Comparison of ENCODE assay signal across 8 cellular contexts in the genomic region with DNA sequence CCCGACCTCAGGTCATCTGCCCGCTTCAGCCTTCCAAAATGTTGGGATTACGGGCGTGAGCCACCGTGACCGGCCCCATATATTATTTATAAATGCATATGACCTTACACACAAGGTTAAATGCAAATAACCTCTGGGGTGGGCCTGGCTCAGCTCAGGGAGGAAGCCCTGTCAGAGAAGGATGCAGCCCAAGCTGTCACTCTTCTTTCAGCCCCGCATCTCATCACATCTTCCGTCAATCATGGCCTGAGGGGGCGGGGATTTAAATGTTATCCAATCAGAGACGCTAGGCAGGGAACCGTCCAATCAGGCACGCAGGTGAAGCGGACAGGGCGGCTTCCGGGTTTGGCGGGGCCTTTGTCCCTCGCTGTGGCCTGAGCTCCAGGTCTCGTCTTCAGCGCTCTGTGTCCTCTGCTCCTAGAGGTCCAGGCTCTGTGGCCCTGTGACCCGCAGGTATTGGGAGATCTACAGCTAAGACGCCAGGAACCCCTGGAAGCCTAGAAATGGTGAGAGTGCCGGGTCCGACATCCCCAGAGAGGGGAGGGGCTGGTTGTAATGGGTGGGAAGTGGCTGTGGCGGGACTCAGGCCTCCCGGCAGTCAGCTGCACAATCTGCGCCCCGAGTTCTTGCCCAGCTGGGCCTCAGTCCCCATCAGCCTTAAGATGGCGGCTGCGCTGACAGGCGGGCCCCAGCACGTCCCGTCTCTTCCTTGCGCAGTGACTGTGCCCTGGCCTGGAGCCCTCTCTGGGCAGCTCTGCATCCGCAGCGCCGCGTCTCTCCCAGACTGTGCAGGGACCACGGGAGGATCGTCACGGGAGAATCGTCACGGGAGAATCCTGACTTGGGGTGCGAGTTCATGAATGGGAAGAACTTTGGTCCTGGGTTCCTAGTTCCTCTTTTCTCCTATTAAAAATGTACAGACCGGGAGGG. TPM values are rescaled to one million over a fixed set of nuclear protein-coding genes. Genes with fewer than 3 reads are reported as not detected.
DNase-seq lines count a peak whose midpoint lies in the region; ATAC-seq and TF ChIP-seq lines count a peak whose summit lies in the region.

Gene ZNF430 (plus strand): TSS at position 360 of the 930 bp plus-strand sequence. CDS start 144 bp downstream, at position 504.

- TF ChIP-seq POLR2A in uterus (IDR thresholded peaks at IDR 0.05) = peak in 1 of 2 donors; percentile 52

- 1 to 2% (median 2%) methylated on average over 44 of the region's 44 CpGs for WGBS in psoas muscle, 3 donors

- peak; percentile 93 for ATAC-seq in HG02885 (IDR thresholded peaks at IDR 0.05; ENCODE audit: poor library complexity, unreplicated experiment)
- ATAC-seq in T-helper 17 cell = peak; percentile 97
- ATAC-seq in psoas muscle = peak; percentile 99 to 100 (median 100)

- in situ Hi-C loops in GM13977 (cut with MboI; ENCODE audit: low pct_unique_long_range_greater_than_20kb, low sequenced_read_pairs, unreplicated experiment) = no loop called here

- H3K27me3 Mint-ChIP-seq in T-helper 17 cell = no peaks in the 10 kb centered on the region

- no peaks in the 10 kb centered on the region for H3K27me3 ChIP-seq in right atrium auricular region
- no peaks in the 10 kb centered on the region for H3K27me3 ChIP-seq in psoas muscle (ENCODE audit: insufficient read depth in 3 of 3, low read length in 2 of 3)
- no peaks in the 10 kb centered on the region for H3K27me3 ChIP-seq in uterus

- H3K4me3 Mint-ChIP-seq in T-helper 17 cell = peak within 1 kb of the TSS; percentile 100

- H3K4me1 ChIP-seq in right atrium auricular region = no peaks in the 10 kb centered on the region
- no peaks in the 10 kb centered on the region for H3K4me1 ChIP-seq in psoas muscle
- peaks cover 0 to 8% of the 10 kb centered on the region in 2 donors for H3K4me1 ChIP-seq in uterus

- peaks cover 5% of the 10 kb centered on the region for H3K36me3 Mint-ChIP-seq in T-helper 17 cell (ENCODE audit: low read depth)

- H3K4me3 ChIP-seq in right atrium auricular region (peak within 1 kb of the TSS; percentile 69 to 76), psoas muscle (peak within 1 kb of the TSS; percentile 77), uterus (peak within 1 kb of the TSS; percentile 54 to 74)

- intact Hi-C loops in psoas muscle (cut with DNase I) = no loop called here
- intact Hi-C loops in uterus (cut with DNase I; ENCODE audit: low total_unique reads) = no loop called here

- DNase-seq in GM13977 (ENCODE audit: low spot score) = peak; percentile 85
- peak; percentile 97 for DNase-seq in NCI-H1694 treated with DMSO at 0.1 percent for 48 hours (lab: John Stamatoyannopoulos, UW)
- peak; percentile 72 to 85 (median 83) for DNase-seq in T-helper 17 cell
- DNase-seq in amygdala (lab: John Stamatoyannopoulos, UW) = peak; percentile 53 to 98 (median 90)
- peak; percentile 98 for DNase-seq in right atrium auricular region (ENCODE audit: low spot score)
- DNase-seq in psoas muscle = peak; percentile 91 to 93
- DNase-seq in uterus = peak; percentile 90 to 94

- peak within 1 kb of the TSS; percentile 100 for H3K27ac Mint-ChIP-seq in T-helper 17 cell

- TF ChIP-seq CTCF in GM13977 (IDR thresholded peaks at IDR 0.05; ENCODE audit: extremely low read depth, insufficient read depth, missing control alignments) (no peak), right atrium auricular region (IDR thresholded peaks at IDR 0.05) (no peak), psoas muscle (IDR thresholded peaks at IDR 0.05) (no peak), uterus (IDR thresholded peaks at IDR 0.05) (no peak)

- H3K9me3 ChIP-seq in T-helper 17 cell (ENCODE audit: control insufficient read depth, low read length, poor library complexity, severe bottlenecking) = no peaks in the 10 kb centered on the region
- H3K9me3 ChIP-seq in right atrium auricular region = no peaks in the 10 kb centered on the region
- no peaks in the 10 kb centered on the region for H3K9me3 ChIP-seq in psoas muscle
- no peaks in the 10 kb centered on the region for H3K9me3 ChIP-seq in uterus

- H3K36me3 ChIP-seq in right atrium auricular region (peaks cover 4% of the 10 kb centered on the region), psoas muscle (ENCODE audit: insufficient read depth in 1 of 2, low read depth in 1 of 2) (peaks cover 3 to 19% of the 10 kb centered on the region in 2 donors), uterus (no peaks in the 10 kb centered on the region)

- peaks cover 36% of the 10 kb centered on the region for H3K4me1 Mint-ChIP-seq in T-helper 17 cell

- H3K27ac ChIP-seq in right atrium auricular region = peak within 1 kb of the TSS; percentile 84 to 87
- H3K27ac ChIP-seq in psoas muscle = peak within 1 kb of the TSS; percentile 76
- peak within 1 kb of the TSS; percentile 74 to 83 for H3K27ac ChIP-seq in uterus

RNA-seq across cellular contexts. Expression of gene ZNF430, which starts in this region (rescaled TPM):
- total RNA-seq in T-helper 17 cell = 10 to 100 TPM; 29.5 to 33.3 TPM
- total RNA-seq in right atrium auricular region = 1 to 10 TPM; 1.7 to 2.6 TPM
- total RNA-seq in psoas muscle = 1 to 10 TPM; 2.5 to 3.9 (median 2.8) TPM
- 1 to 10 TPM in 2 of 3 donors, under 1 TPM in 1; 0.98 to 2.3 (median 1.2) TPM for polyA plus RNA-seq in psoas muscle
- 100 to 1,000 TPM in 1 of 4 donors, 10 to 100 TPM in 2, 1 to 10 TPM in 1; 3.8 to 173 (median 26.0) TPM for total RNA-seq in uterus

Comparison
In these comparisons a context has a peak if more than half of its experiments do, and no peak if none do; other contexts are left out.
1. Peak in every context shown above with its lines: DNase-seq, ATAC-seq, H3K4me3 ChIP-seq and H3K27ac ChIP-seq.